In the genomic region with DNA sequence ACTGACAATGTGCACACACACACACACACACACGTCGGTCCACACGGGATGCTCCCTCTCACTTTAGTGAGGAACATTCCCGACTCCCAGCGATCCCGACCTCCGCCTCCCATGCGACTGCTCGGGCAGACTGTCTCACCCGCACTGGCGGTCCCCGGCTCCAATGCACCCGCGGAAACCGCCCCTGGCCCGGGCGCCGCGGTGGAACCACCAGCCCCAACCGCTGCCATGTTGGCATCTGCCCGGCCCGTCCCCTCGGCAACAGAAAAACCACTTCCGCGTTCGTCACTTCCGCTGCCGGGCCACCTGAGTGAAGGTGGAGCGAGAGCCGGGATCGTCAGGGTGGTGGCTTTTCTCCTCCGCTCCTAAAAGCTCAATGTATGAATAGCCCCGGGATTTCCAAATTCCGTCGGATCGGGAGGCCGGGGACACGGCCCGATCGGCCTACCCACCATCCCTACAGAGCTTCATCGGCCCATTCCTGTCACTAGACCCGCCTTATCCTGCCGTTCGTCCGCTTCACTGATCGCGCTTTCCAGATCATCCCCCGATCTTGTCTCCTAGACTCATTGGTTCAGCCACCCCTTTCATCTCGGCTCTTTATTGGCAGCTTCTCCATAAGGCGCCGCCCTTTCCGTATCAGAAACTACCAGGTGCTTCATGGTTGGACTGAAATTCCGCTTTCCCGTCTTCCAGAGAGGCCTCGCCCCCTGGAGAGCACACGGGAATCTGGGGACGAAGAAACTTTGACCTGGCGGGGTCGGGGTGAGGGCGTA, we compare ENCODE assay signal across 1 cellular context.
A peak's percentile ranks its signal among the peaks of the same experiment; 100 is the strongest.
TF ChIP-seq lines count a peak whose summit lies in the region.

A gene (minus strand): TSS at position 240 of the 776 bp plus-strand sequence. CDS start 10 bp downstream, at position 230.

TF ChIP-seq in GM12878, 131 proteins besides CTCF, POLR2A, EP300 and RAD21 (continued from another document and continues in another):
- TF ChIP-seq, protein P1, sequence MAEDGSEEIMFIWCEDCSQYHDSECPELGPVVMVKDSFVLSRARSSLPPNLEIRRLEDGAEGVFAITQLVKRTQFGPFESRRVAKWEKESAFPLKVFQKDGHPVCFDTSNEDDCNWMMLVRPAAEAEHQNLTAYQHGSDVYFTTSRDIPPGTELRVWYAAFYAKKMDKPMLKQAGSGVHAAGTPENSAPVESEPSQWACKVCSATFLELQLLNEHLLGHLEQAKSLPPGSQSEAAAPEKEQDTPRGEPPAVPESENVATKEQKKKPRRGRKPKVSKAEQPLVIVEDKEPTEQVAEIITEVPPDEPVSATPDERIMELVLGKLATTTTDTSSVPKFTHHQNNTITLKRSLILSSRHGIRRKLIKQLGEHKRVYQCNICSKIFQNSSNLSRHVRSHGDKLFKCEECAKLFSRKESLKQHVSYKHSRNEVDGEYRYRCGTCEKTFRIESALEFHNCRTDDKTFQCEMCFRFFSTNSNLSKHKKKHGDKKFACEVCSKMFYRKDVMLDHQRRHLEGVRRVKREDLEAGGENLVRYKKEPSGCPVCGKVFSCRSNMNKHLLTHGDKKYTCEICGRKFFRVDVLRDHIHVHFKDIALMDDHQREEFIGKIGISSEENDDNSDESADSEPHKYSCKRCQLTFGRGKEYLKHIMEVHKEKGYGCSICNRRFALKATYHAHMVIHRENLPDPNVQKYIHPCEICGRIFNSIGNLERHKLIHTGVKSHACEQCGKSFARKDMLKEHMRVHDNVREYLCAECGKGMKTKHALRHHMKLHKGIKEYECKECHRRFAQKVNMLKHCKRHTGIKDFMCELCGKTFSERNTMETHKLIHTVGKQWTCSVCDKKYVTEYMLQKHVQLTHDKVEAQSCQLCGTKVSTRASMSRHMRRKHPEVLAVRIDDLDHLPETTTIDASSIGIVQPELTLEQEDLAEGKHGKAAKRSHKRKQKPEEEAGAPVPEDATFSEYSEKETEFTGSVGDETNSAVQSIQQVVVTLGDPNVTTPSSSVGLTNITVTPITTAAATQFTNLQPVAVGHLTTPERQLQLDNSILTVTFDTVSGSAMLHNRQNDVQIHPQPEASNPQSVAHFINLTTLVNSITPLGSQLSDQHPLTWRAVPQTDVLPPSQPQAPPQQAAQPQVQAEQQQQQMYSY (CRISPR knock-in tag; IDR thresholded peaks at IDR 0.05), result 0 out of 2 replicates have a peak, but pooled peaks have one; percentile 56
- TF ChIP-seq MEF2B (IDR thresholded peaks at IDR 0.05; ENCODE audit: partially characterized antibody, poor library complexity, severe bottlenecking) (no peak), FOS (IDR thresholded peaks at IDR 0.05; ENCODE audit: borderline replicate concordance, extremely low read depth, insufficient read length) (no peak), MTA2 (IDR thresholded peaks at IDR 0.05; ENCODE audit: low read depth) (no peak), GATAD2B (conservative IDR thresholded peaks at IDR 0.05; ENCODE audit: low read depth) (no peak), CEBPB (IDR thresholded peaks at IDR 0.05; ENCODE audit: borderline replicate concordance in 1 of 2, low read depth in 2 of 2, low read length in 2 of 2) (no peak), TCF3 (IDR thresholded peaks at IDR 0.05; ENCODE audit: borderline replicate concordance, insufficient read depth, low read depth, low read length) (no peak), ZNF274 (IDR thresholded peaks at IDR 0.05; ENCODE audit: insufficient read depth, insufficient read length) (no peak), NR2C2 (IDR thresholded peaks at IDR 0.05; ENCODE audit: borderline replicate concordance, control insufficient read depth, insufficient read length, low read depth) (no peak), EGR1 (IDR thresholded peaks at IDR 0.05; ENCODE audit: borderline replicate concordance in 1 of 2, low read depth in 2 of 2, low read length in 2 of 2) (no peak), JUND (IDR thresholded peaks at IDR 0.05; ENCODE audit: low read depth, low read length) (no peak), MYB (IDR thresholded peaks at IDR 0.05; ENCODE audit: borderline replicate concordance, low read depth, low read length) (no peak), SUZ12 (IDR thresholded peaks at IDR 0.05; ENCODE audit: unreplicated experiment) (no peak), SRF (IDR thresholded peaks at IDR 0.05; ENCODE audit: low read depth in 2 of 2, low read length in 2 of 2) (no peak), CBX5 (IDR thresholded peaks at IDR 0.05; ENCODE audit: low read depth) (no peak; the same call in 1 of the 2 replicates), NR2F1 (conservative IDR thresholded peaks at IDR 0.05) (no peak), MXI1 (IDR thresholded peaks at IDR 0.05; ENCODE audit: low read depth, low read length) (peak; percentile 59), ASH2L (IDR thresholded peaks at IDR 0.05; ENCODE audit: borderline replicate concordance, low read depth) (no peak), ZNF217 (IDR thresholded peaks at IDR 0.05) (no peak), SREBF1 (IDR thresholded peaks at IDR 0.05; ENCODE audit: low read length) (no peak), CHD2 (IDR thresholded peaks at IDR 0.05; ENCODE audit: borderline replicate concordance, low read depth, low read length) (no peak), POLR2AphosphoS2 (IDR thresholded peaks at IDR 0.05; ENCODE audit: low read depth, low read length) (peak; percentile 99)
- TF ChIP-seq, protein P2, sequence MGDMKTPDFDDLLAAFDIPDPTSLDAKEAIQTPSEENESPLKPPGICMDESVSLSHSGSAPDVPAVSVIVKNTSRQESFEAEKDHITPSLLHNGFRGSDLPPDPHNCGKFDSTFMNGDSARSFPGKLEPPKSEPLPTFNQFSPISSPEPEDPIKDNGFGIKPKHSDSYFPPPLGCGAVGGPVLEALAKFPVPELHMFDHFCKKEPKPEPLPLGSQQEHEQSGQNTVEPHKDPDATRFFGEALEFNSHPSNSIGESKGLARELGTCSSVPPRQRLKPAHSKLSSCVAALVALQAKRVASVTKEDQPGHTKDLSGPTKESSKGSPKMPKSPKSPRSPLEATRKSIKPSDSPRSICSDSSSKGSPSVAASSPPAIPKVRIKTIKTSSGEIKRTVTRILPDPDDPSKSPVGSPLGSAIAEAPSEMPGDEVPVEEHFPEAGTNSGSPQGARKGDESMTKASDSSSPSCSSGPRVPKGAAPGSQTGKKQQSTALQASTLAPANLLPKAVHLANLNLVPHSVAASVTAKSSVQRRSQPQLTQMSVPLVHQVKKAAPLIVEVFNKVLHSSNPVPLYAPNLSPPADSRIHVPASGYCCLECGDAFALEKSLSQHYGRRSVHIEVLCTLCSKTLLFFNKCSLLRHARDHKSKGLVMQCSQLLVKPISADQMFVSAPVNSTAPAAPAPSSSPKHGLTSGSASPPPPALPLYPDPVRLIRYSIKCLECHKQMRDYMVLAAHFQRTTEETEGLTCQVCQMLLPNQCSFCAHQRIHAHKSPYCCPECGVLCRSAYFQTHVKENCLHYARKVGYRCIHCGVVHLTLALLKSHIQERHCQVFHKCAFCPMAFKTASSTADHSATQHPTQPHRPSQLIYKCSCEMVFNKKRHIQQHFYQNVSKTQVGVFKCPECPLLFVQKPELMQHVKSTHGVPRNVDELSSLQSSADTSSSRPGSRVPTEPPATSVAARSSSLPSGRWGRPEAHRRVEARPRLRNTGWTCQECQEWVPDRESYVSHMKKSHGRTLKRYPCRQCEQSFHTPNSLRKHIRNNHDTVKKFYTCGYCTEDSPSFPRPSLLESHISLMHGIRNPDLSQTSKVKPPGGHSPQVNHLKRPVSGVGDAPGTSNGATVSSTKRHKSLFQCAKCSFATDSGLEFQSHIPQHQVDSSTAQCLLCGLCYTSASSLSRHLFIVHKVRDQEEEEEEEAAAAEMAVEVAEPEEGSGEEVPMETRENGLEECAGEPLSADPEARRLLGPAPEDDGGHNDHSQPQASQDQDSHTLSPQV (IDR thresholded peaks at IDR 0.05), result no peak
- TF ChIP-seq, protein P3, sequence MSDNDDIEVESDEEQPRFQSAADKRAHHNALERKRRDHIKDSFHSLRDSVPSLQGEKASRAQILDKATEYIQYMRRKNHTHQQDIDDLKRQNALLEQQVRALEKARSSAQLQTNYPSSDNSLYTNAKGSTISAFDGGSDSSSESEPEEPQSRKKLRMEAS (IDR thresholded peaks at IDR 0.05; ENCODE audit: low read depth, low read length), result peak; percentile 11; the same call in 1 of the 2 replicates
- TF ChIP-seq, protein P4, sequence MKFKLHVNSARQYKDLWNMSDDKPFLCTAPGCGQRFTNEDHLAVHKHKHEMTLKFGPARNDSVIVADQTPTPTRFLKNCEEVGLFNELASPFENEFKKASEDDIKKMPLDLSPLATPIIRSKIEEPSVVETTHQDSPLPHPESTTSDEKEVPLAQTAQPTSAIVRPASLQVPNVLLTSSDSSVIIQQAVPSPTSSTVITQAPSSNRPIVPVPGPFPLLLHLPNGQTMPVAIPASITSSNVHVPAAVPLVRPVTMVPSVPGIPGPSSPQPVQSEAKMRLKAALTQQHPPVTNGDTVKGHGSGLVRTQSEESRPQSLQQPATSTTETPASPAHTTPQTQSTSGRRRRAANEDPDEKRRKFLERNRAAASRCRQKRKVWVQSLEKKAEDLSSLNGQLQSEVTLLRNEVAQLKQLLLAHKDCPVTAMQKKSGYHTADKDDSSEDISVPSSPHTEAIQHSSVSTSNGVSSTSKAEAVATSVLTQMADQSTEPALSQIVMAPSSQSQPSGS (IDR thresholded peaks at IDR 0.05; ENCODE audit: low read length), result peak; percentile 53; the same call in 1 of the 2 replicates
- TF ChIP-seq, protein P5, sequence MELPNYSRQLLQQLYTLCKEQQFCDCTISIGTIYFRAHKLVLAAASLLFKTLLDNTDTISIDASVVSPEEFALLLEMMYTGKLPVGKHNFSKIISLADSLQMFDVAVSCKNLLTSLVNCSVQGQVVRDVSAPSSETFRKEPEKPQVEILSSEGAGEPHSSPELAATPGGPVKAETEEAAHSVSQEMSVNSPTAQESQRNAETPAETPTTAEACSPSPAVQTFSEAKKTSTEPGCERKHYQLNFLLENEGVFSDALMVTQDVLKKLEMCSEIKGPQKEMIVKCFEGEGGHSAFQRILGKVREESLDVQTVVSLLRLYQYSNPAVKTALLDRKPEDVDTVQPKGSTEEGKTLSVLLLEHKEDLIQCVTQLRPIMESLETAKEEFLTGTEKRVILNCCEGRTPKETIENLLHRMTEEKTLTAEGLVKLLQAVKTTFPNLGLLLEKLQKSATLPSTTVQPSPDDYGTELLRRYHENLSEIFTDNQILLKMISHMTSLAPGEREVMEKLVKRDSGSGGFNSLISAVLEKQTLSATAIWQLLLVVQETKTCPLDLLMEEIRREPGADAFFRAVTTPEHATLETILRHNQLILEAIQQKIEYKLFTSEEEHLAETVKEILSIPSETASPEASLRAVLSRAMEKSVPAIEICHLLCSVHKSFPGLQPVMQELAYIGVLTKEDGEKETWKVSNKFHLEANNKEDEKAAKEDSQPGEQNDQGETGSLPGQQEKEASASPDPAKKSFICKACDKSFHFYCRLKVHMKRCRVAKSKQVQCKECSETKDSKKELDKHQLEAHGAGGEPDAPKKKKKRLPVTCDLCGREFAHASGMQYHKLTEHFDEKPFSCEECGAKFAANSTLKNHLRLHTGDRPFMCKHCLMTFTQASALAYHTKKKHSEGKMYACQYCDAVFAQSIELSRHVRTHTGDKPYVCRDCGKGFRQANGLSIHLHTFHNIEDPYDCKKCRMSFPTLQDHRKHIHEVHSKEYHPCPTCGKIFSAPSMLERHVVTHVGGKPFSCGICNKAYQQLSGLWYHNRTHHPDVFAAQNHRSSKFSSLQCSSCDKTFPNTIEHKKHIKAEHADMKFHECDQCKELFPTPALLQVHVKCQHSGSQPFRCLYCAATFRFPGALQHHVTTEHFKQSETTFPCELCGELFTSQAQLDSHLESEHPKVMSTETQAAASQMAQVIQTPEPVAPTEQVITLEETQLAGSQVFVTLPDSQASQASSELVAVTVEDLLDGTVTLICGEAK (IDR thresholded peaks at IDR 0.05; ENCODE audit: borderline replicate concordance), result peak; percentile 87
- TF ChIP-seq, protein P6, sequence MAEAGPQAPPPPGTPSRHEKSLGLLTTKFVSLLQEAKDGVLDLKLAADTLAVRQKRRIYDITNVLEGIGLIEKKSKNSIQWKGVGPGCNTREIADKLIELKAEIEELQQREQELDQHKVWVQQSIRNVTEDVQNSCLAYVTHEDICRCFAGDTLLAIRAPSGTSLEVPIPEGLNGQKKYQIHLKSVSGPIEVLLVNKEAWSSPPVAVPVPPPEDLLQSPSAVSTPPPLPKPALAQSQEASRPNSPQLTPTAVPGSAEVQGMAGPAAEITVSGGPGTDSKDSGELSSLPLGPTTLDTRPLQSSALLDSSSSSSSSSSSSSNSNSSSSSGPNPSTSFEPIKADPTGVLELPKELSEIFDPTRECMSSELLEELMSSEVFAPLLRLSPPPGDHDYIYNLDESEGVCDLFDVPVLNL (IDR thresholded peaks at IDR 0.05; ENCODE audit: low read depth, low read length), result no peak
- TF ChIP-seq, protein P7, sequence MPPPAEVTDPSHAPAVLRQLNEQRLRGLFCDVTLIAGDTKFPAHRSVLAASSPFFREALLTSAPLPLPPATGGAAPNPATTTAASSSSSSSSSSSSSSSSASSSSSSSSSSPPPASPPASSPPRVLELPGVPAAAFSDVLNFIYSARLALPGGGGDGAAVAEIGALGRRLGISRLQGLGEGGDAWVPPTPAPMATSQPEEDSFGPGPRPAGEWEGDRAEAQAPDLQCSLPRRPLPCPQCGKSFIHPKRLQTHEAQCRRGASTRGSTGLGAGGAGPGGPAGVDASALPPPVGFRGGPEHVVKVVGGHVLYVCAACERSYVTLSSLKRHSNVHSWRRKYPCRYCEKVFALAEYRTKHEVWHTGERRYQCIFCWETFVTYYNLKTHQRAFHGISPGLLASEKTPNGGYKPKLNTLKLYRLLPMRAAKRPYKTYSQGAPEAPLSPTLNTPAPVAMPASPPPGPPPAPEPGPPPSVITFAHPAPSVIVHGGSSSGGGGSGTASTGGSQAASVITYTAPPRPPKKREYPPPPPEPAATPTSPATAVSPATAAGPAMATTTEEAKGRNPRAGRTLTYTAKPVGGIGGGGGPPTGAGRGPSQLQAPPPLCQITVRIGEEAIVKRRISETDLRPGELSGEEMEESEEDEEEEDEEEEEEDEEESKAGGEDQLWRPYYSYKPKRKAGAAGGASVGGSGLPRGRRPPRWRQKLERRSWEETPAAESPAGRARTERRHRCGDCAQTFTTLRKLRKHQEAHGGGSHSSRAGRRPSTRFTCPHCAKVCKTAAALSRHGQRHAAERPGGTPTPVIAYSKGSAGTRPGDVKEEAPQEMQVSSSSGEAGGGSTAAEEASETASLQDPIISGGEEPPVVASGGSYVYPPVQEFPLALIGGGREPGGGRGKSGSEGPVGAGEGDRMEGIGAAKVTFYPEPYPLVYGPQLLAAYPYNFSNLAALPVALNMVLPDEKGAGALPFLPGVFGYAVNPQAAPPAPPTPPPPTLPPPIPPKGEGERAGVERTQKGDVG (CRISPR knock-in tag; IDR thresholded peaks at IDR 0.05), result no peak
- TF ChIP-seq, protein P8, sequence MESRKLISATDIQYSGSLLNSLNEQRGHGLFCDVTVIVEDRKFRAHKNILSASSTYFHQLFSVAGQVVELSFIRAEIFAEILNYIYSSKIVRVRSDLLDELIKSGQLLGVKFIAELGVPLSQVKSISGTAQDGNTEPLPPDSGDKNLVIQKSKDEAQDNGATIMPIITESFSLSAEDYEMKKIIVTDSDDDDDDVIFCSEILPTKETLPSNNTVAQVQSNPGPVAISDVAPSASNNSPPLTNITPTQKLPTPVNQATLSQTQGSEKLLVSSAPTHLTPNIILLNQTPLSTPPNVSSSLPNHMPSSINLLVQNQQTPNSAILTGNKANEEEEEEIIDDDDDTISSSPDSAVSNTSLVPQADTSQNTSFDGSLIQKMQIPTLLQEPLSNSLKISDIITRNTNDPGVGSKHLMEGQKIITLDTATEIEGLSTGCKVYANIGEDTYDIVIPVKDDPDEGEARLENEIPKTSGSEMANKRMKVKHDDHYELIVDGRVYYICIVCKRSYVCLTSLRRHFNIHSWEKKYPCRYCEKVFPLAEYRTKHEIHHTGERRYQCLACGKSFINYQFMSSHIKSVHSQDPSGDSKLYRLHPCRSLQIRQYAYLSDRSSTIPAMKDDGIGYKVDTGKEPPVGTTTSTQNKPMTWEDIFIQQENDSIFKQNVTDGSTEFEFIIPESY (IDR thresholded peaks at IDR 0.05), result no peak
